ENCODE assay signal across 20 cellular contexts in genomic region chr1:186984959-186985358, GRCh38.
DNase-seq lines count a peak whose midpoint lies in the region; ATAC-seq, FAIRE-seq and TF ChIP-seq lines count a peak whose summit lies in the region.
"Had no signal": no experiment of that assay in that cellular context is flagged by ENCODE, and none has a peak within 500 bp of the region (broad histone marks: within the 10 kb centered on the region; RNA-seq: fewer than 3 reads in every experiment).

No MANE protein-coding gene starts in this region.

- no peak overlapping the region for H3K4ac ChIP-seq in H1 (replicated peaks; ENCODE audit: insufficient read length, low read depth, low read length)

- 60% methylated on average over 4 of the region's 4 CpGs; no CpG with 5 or more reads in 1 of the 2 experiments for WGBS in H1 (ENCODE audit: extremely low coverage in 1 of 2, insufficient coverage in 1 of 2, insufficient read length in 1 of 2, insufficient replicate concordance in 2 of 2, low coverage in 1 of 2, low lambda C conversion rate in 2 of 2, missing lambda C conversion rate in 1 of 2), 2 experiments

- no peak for TF ChIP-seq POLR2A in H1 (IDR thresholded peaks at IDR 0.05; ENCODE audit: control extremely low read depth in 1 of 2, low read depth in 2 of 2, low read length in 2 of 2)

- peak; percentile 78 for FAIRE-seq in H1 (lab: Jason Lieb, UNC)
- FAIRE-seq: GM19239 had no signal

- H3K14ac ChIP-seq in H1 (ENCODE audit: insufficient read length): no peak overlapping the region

- H3K4me3 Mint-ChIP-seq in GM23338: no peak overlapping the region
- H3K4me3 Mint-ChIP-seq: CD4-positive, CD25-positive, alpha-beta regulatory T cell had no signal

- H4K20me1 ChIP-seq in GM23338 (replicated peaks; ENCODE audit: insufficient read depth) (no peaks in the 10 kb centered on the region), H1 (replicated peaks in 1 of 2; ENCODE audit: control insufficient read depth in 1 of 2, insufficient read depth in 2 of 2, low read length in 2 of 2) (no peaks in the 10 kb centered on the region)

- no peaks in the 10 kb centered on the region for H3F3A ChIP-seq in GM23338 (replicated peaks; ENCODE audit: low read depth)

- DNase-seq in GM23338 (ENCODE audit: low spot score): peak; percentile 77
- no peak for DNase-seq in H1 (ENCODE audit: low read depth in 1 of 2, low spot score in 2 of 2)
- peak; percentile 18 for DNase-seq in iPS-NIHi7 (ENCODE audit: extremely low spot score)
- no peak for DNase-seq in activated CD4-positive, alpha-beta T cell treated with anti-CD3 and anti-CD28 coated beads for 1 hour
- DNase-seq in coronary artery (ENCODE audit: low spot score): no peak
- DNase-seq in NCI-H2171 (lab: John Stamatoyannopoulos, UW): no peak
- DNase-seq: BE2C, Caco-2, GF-D8, GOT3, KBM-7, NCI-H187, NCI-H226, NCI-H524, NCI-H82, SJCRH30 had no signal

- H3K9ac ChIP-seq in H1 (replicated peaks in 1 of 4; ENCODE audit: extremely low read depth in 1 of 4, low read depth in 3 of 4, low read length in 3 of 4): no peak overlapping the region
- H3K9ac ChIP-seq in stomach smooth muscle (ENCODE audit: low read length in 2 of 2): no peak overlapping the region

- H3K27me3 ChIP-seq in GM23338 (ENCODE audit: insufficient read depth): no peaks in the 10 kb centered on the region
- no peaks in the 10 kb centered on the region for H3K27me3 ChIP-seq in H1 (replicated peaks in 1 of 4; ENCODE audit: control insufficient read depth in 3 of 4, extremely low read depth in 1 of 4, insufficient read depth in 3 of 4, low read length in 3 of 4)
- no peaks in the 10 kb centered on the region for H3K27me3 ChIP-seq in stomach smooth muscle (ENCODE audit: control insufficient read depth in 1 of 2, insufficient read depth in 2 of 2, low read length in 2 of 2)
- H3K27me3 ChIP-seq: SJCRH30 had no signal

- H3K18ac ChIP-seq in H1 (ENCODE audit: extremely low read depth, low read length): no peak overlapping the region

- no peak overlapping the region for H2BK120ac ChIP-seq in H1 (replicated peaks; ENCODE audit: low read depth, low read length)

- TF ChIP-seq CTCF in GM23338 (conservative IDR thresholded peaks at IDR 0.05; ENCODE audit: low read depth in 2 of 2) (no peak), H1 (IDR thresholded peaks at IDR 0.05; ENCODE audit: control extremely low read depth in 1 of 3, insufficient read depth in 1 of 3, low read depth in 1 of 3, low read length in 3 of 3) (no peak), coronary artery (IDR thresholded peaks at IDR 0.05) (no peak)

- no peak overlapping the region for H4K5ac ChIP-seq in H1 (ENCODE audit: insufficient read length, low read depth, low read length)

- H2BK5ac ChIP-seq in H1 (ENCODE audit: low read depth, low read length): no peak overlapping the region

- H3K56ac ChIP-seq in H1 (replicated peaks; ENCODE audit: insufficient read length, low read depth, low read length): no peak overlapping the region

- H3K9me3 Mint-ChIP-seq in GM23338: no peaks in the 10 kb centered on the region

- peak overlapping the region; percentile 54 for H3K27ac Mint-ChIP-seq in GM23338

- no peak for TF ChIP-seq EP300 in H1 (IDR thresholded peaks at IDR 0.05; ENCODE audit: borderline replicate concordance in 1 of 2, low read depth in 2 of 2, low read length in 2 of 2)

- H3K79me2 ChIP-seq in GM23338 (replicated peaks; ENCODE audit: insufficient read depth): no peaks in the 10 kb centered on the region
- no peaks in the 10 kb centered on the region for H3K79me2 ChIP-seq in H1 (ENCODE audit: control insufficient read depth in 1 of 2, insufficient read depth in 2 of 2, low read length in 2 of 2)

- H3K23me2 ChIP-seq in H1 (ENCODE audit: low read depth, low read length): no peaks in the 10 kb centered on the region

- H3K4me2 ChIP-seq in GM23338 (peak overlapping the region; percentile 29), H1 (ENCODE audit: insufficient read depth in 1 of 2, low read depth in 2 of 2, low read length in 2 of 2) (0 out of 4 replicates have a peak overlapping the region, but pooled peaks of 1 of the 2 experiments have one; percentile 19)

- no peak overlapping the region for H2AK5ac ChIP-seq in H1 (ENCODE audit: low read depth, low read length)

- H3K9me2 ChIP-seq in GM23338 (ENCODE audit: insufficient read depth): no peaks in the 10 kb centered on the region

- CTCF ChIA-PET in H1 (lab: Charles Lee; ENCODE audit: partially characterized antibody): interaction anchor here (0.7 to 3.1 kb wide), 6 partner anchors 10 to 502 kb away, joined by 3 to 11 read pairs (median 3); no protein-coding TSS in a partner anchor

- no peak overlapping the region for H2BK12ac ChIP-seq in H1 (ENCODE audit: low read depth, low read length)

- POLR2A ChIA-PET in H1 (lab: Charles Lee; ENCODE audit: partially characterized antibody): no interaction called here

- no peak overlapping the region for H2AFZ ChIP-seq in GM23338
- no peak overlapping the region for H2AFZ ChIP-seq in H1 (ENCODE audit: low read length)

- peak in 1 of 2 experiments; percentile 18; a peak in 1 of 4 replicates for TF ChIP-seq RAD21 in H1 (IDR thresholded peaks at IDR 0.05 in 1 of 2, conservative IDR thresholded peaks at IDR 0.05 in 1 of 2; ENCODE audit: low read depth in 2 of 2, low read length in 2 of 2)

- peaks cover 12% of the 10 kb centered on the region for H3K4me1 Mint-ChIP-seq in GM23338
- H3K4me1 Mint-ChIP-seq: CD4-positive, CD25-positive, alpha-beta regulatory T cell had no signal

- H3K4me3 ChIP-seq in GM23338 (no peak overlapping the region), H1 (ENCODE audit: extremely low read depth in 1 of 4, insufficient read depth in 2 of 4, low read depth in 3 of 4, low read length in 4 of 4) (no peak overlapping the region), stomach smooth muscle (ENCODE audit: low read length in 2 of 2) (no peak overlapping the region), coronary artery (no peak overlapping the region)
- H3K4me3 ChIP-seq: SJCRH30 had no signal

- no peaks in the 10 kb centered on the region for H3K27me3 Mint-ChIP-seq in GM23338 (ENCODE audit: insufficient read depth, low read depth, poor library complexity)

- no peak overlapping the region for H2BK15ac ChIP-seq in H1 (ENCODE audit: low read length)

- H3K4me1 ChIP-seq in GM23338 (ENCODE audit: insufficient read depth) (peaks cover 6% of the 10 kb centered on the region; the same call in 1 of the 2 replicates), H1 (replicated peaks in 1 of 4; ENCODE audit: control insufficient read depth in 3 of 4, insufficient read depth in 4 of 4, low read length in 3 of 4) (0 out of 7 replicates have a peak, but pooled peaks cover 0 to 2% (median 0%) of the 10 kb centered on the region in 4 experiments), stomach smooth muscle (ENCODE audit: control insufficient read depth, insufficient read depth, low read length) (peaks cover 7% of the 10 kb centered on the region)
- H3K4me1 ChIP-seq: BE2C, SJCRH30 had no signal

- no peak overlapping the region for H4K91ac ChIP-seq in H1 (replicated peaks; ENCODE audit: insufficient read length, low read length)

- no peak overlapping the region for H2BK20ac ChIP-seq in H1 (ENCODE audit: low read length)

- no peaks in the 10 kb centered on the region for H3K79me1 ChIP-seq in H1 (ENCODE audit: low read depth, low read length)

- H4K8ac ChIP-seq in H1 (ENCODE audit: extremely low read depth, insufficient read depth, low read length): no peak overlapping the region

- H3K36me3 Mint-ChIP-seq in GM23338 (ENCODE audit: low read depth): no peaks in the 10 kb centered on the region
- H3K36me3 Mint-ChIP-seq: CD4-positive, CD25-positive, alpha-beta regulatory T cell had no signal

- H3K36me3 ChIP-seq in GM23338 (ENCODE audit: insufficient read depth) (no peaks in the 10 kb centered on the region), H1 (ENCODE audit: control insufficient read depth in 2 of 4, insufficient read depth in 4 of 4, low read length in 3 of 4) (no peaks in the 10 kb centered on the region), stomach smooth muscle (ENCODE audit: control insufficient read depth in 2 of 2, insufficient read depth in 2 of 2, low read length in 2 of 2) (no peaks in the 10 kb centered on the region)
- H3K36me3 ChIP-seq: BE2C, SJCRH30 had no signal

- H3K27ac ChIP-seq in GM23338 (ENCODE audit: low read depth) (no peak overlapping the region), H1 (ENCODE audit: low read depth, low read length) (no peak overlapping the region), stomach smooth muscle (ENCODE audit: low read length) (peak overlapping the region; percentile 13), coronary artery (no peak overlapping the region)
- H3K27ac ChIP-seq: SJCRH30 had no signal

- ATAC-seq in GM23338: peak; percentile 96
- ATAC-seq in GM21576 (IDR thresholded peaks at IDR 0.05; ENCODE audit: unreplicated experiment): no peak

- H3K9me3 ChIP-seq in H1 (ENCODE audit: insufficient read depth in 2 of 2, low read depth in 1 of 2, low read length in 1 of 2): no peaks in the 10 kb centered on the region; a peak in 1 of 4 replicates
- H3K9me3 ChIP-seq in stomach smooth muscle (ENCODE audit: control insufficient read depth in 2 of 2, low read length in 2 of 2): no peaks in the 10 kb centered on the region
- H3K9me3 ChIP-seq: BE2C, Caco-2, SJCRH30 had no signal

- H3K23ac ChIP-seq in H1 (ENCODE audit: insufficient read length): no peak overlapping the region

TF ChIP-seq in GM23338, 12 proteins besides CTCF, POLR2A, EP300 and RAD21 (continues in another document):
- TF ChIP-seq ETS1 (IDR thresholded peaks at IDR 0.05) (no peak), ZNF114 (CRISPR knock-in tag; IDR thresholded peaks at IDR 0.05) (no peak)

TF ChIP-seq in H1, 55 proteins besides CTCF, POLR2A, EP300 and RAD21 (continues in another document):
- TF ChIP-seq SP2 (IDR thresholded peaks at IDR 0.05; ENCODE audit: low read length) (no peak), SP4 (IDR thresholded peaks at IDR 0.05; ENCODE audit: low read length) (no peak), GABPA (IDR thresholded peaks at IDR 0.05; ENCODE audit: borderline replicate concordance, insufficient read depth, low read length) (no peak), CBX5 (IDR thresholded peaks at IDR 0.05; ENCODE audit: low read depth, low read length) (no peak), CBX8 (IDR thresholded peaks at IDR 0.05; ENCODE audit: borderline replicate concordance, low read depth, low read length) (no peak), USF2 (IDR thresholded peaks at IDR 0.05; ENCODE audit: low read length) (no peak), E2F6 (IDR thresholded peaks at IDR 0.05) (no peak)

Comparison
In these comparisons a context has a peak if more than half of its experiments do, and no peak if none do; other contexts are left out.
1. DNase-seq: peak in GM23338 (single experiment) and iPS-NIHi7 (single experiment); none in H1 (0 of 2), activated CD4-positive, alpha-beta T cell treated with anti-CD3 and anti-CD28 coated beads for 1 hour (single experiment), coronary artery (single experiment) and NCI-H2171 (single experiment).